ENCODE assay signal across 8 cellular contexts in the genomic region with DNA sequence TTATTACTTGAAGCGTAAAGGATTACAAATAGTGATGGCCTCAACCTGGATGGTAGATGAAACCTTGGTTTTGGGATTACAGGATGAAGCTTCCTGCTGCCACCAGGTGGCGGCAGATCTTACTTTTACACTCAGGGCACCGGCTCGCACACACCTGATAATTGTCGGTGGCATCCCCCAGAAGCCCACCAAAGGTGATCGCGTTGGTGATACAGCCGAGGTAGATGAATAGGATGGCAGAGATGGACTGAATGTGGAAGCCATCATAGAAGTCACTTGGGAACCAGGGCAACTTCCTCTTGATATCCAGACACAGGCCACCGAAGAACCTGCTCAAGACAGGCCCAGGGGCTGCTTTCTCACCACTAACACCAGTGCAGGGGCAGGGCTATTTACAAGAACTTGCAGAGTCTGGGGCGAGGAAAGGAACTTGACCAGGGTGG. TPM values are rescaled to one million over a fixed set of nuclear protein-coding genes. Genes with fewer than 3 reads are reported as not detected.
A peak's percentile ranks its signal among the peaks of the same experiment; 100 is the strongest.
DNase-seq lines count a peak whose midpoint lies in the region; ATAC-seq and TF ChIP-seq lines count a peak whose summit lies in the region.

No MANE protein-coding gene starts in this region.

- ATAC-seq in SK-N-SH treated with all-trans-retinoic acid at 6 μM for 48 hours = peak; percentile 90
- peak; percentile 50 to 64 for ATAC-seq in right cardiac atrium
- no peak for ATAC-seq in HG03159 (IDR thresholded peaks at IDR 0.05; ENCODE audit: unreplicated experiment)

- H3K36me3 ChIP-seq in MG63 = no peaks in the 10 kb centered on the region

- DNase-seq in DMS114 treated with DMSO at 0.1 percent for 48 hours (lab: John Stamatoyannopoulos, UW; ENCODE audit: unreplicated experiment) (peak; percentile 12), HL-60 (ENCODE audit: low read depth in 1 of 2, low spot score in 1 of 2) (peak; percentile 13 to 21), right cardiac atrium (peak; percentile 40 to 78 (median 67)), MG63 (no peak)
- peak; percentile 15 for DNase-seq in activated naive CD8-positive, alpha-beta T cell treated with anti-CD3 and anti-CD28 coated beads, Interleukin-2, amount 50 U/mL, for 16 hours (ENCODE audit: low read depth, low spot score)
- DNase-seq in stimulated activated CD4-positive, alpha-beta T cell treated with anti-CD3 and anti-CD28 coated beads, Interleukin-12 subunit alpha, Interleukin-12 subunit beta, amount 100 ng/mL, for 48 hours (ENCODE audit: low read depth in 2 of 3, low spot score in 1 of 3) = peak; percentile 15 to 42 (median 35)

- peaks cover 1% of the 10 kb centered on the region for H3K4me1 ChIP-seq in right cardiac atrium (ENCODE audit: control insufficient read depth, insufficient read depth, low read length)

- TF ChIP-seq CTCF in HL-60 (IDR thresholded peaks at IDR 0.05; ENCODE audit: insufficient read depth, low read length) = peak; percentile 69

- no peaks in the 10 kb centered on the region for H3K9me3 ChIP-seq in right cardiac atrium (ENCODE audit: control insufficient read depth, low read length)
- no peaks in the 10 kb centered on the region for H3K9me3 ChIP-seq in MG63

- H3K27me3 ChIP-seq in HL-60 (ENCODE audit: insufficient read depth, poor library complexity, severe bottlenecking) (no peaks in the 10 kb centered on the region), right cardiac atrium (ENCODE audit: control insufficient read depth, insufficient read depth) (no peaks in the 10 kb centered on the region), MG63 (no peaks in the 10 kb centered on the region)

- H3K4me3 ChIP-seq in HL-60 (replicated peaks; ENCODE audit: insufficient read depth, low read length) (no peak overlapping the region), right cardiac atrium (ENCODE audit: low read length) (no peak overlapping the region), MG63 (no peak overlapping the region)

- 32% methylated on average over 10 of the region's 10 CpGs for WGBS in right cardiac atrium

- no peak overlapping the region for H3K27ac ChIP-seq in HL-60 (replicated peaks)
- no peak overlapping the region for H3K27ac ChIP-seq in right cardiac atrium (ENCODE audit: low read length)

- intact Hi-C loops in right cardiac atrium (cut with DNase I) = loop anchor here in 3 of 4 donors (5.0 to 10.0 kb wide), 3 partner anchors 82 to 87 kb away; no protein-coding TSS in a partner anchor

TF ChIP-seq in SK-N-SH treated with all-trans-retinoic acid at 6 μM for 48 hours, 23 proteins besides CTCF, POLR2A, EP300 and RAD21:
- TF ChIP-seq, protein P1, sequence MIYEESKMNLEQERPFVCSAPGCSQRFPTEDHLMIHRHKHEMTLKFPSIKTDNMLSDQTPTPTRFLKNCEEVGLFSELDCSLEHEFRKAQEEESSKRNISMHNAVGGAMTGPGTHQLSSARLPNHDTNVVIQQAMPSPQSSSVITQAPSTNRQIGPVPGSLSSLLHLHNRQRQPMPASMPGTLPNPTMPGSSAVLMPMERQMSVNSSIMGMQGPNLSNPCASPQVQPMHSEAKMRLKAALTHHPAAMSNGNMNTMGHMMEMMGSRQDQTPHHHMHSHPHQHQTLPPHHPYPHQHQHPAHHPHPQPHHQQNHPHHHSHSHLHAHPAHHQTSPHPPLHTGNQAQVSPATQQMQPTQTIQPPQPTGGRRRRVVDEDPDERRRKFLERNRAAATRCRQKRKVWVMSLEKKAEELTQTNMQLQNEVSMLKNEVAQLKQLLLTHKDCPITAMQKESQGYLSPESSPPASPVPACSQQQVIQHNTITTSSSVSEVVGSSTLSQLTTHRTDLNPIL (CRISPR knock-in tag; IDR thresholded peaks at IDR 0.05; ENCODE audit: low read depth) = no peak
- no peak for TF ChIP-seq ZNF70 (CRISPR knock-in tag; IDR thresholded peaks at IDR 0.05)
- no peak for TF ChIP-seq RARB (CRISPR knock-in tag; IDR thresholded peaks at IDR 0.05)
- TF ChIP-seq CSDC2 (CRISPR knock-in tag; IDR thresholded peaks at IDR 0.05) = no peak
- TF ChIP-seq TCF4 (CRISPR knock-in tag; IDR thresholded peaks at IDR 0.05; ENCODE audit: borderline replicate concordance) = no peak
- no peak for TF ChIP-seq ZFP3 (CRISPR knock-in tag; IDR thresholded peaks at IDR 0.05)
- no peak for TF ChIP-seq ZFP30 (CRISPR knock-in tag; IDR thresholded peaks at IDR 0.05)
- TF ChIP-seq, protein P2, sequence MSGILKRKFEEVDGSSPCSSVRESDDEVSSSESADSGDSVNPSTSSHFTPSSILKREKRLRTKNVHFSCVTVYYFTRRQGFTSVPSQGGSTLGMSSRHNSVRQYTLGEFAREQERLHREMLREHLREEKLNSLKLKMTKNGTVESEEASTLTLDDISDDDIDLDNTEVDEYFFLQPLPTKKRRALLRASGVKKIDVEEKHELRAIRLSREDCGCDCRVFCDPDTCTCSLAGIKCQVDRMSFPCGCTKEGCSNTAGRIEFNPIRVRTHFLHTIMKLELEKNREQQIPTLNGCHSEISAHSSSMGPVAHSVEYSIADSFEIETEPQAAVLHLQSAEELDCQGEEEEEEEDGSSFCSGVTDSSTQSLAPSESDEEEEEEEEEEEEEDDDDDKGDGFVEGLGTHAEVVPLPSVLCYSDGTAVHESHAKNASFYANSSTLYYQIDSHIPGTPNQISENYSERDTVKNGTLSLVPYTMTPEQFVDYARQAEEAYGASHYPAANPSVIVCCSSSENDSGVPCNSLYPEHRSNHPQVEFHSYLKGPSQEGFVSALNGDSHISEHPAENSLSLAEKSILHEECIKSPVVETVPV (CRISPR knock-in tag; IDR thresholded peaks at IDR 0.05) = no peak
- TF ChIP-seq ZC3H10 (CRISPR knock-in tag; IDR thresholded peaks at IDR 0.05) = no peak
- no peak for TF ChIP-seq PPARA (CRISPR knock-in tag; IDR thresholded peaks at IDR 0.05; ENCODE audit: borderline replicate concordance)
- TF ChIP-seq ZNF8 (CRISPR knock-in tag; IDR thresholded peaks at IDR 0.05) = no peak
- TF ChIP-seq, protein P3, sequence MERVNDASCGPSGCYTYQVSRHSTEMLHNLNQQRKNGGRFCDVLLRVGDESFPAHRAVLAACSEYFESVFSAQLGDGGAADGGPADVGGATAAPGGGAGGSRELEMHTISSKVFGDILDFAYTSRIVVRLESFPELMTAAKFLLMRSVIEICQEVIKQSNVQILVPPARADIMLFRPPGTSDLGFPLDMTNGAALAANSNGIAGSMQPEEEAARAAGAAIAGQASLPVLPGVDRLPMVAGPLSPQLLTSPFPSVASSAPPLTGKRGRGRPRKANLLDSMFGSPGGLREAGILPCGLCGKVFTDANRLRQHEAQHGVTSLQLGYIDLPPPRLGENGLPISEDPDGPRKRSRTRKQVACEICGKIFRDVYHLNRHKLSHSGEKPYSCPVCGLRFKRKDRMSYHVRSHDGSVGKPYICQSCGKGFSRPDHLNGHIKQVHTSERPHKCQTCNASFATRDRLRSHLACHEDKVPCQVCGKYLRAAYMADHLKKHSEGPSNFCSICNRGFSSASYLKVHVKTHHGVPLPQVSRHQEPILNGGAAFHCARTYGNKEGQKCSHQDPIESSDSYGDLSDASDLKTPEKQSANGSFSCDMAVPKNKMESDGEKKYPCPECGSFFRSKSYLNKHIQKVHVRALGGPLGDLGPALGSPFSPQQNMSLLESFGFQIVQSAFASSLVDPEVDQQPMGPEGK (CRISPR knock-in tag; IDR thresholded peaks at IDR 0.05; ENCODE audit: borderline replicate concordance) = no peak
- TF ChIP-seq ISL1 (CRISPR knock-in tag; IDR thresholded peaks at IDR 0.05) = no peak
- TF ChIP-seq ESRRG (CRISPR knock-in tag; IDR thresholded peaks at IDR 0.05) = no peak
- no peak for TF ChIP-seq SNAI2 (CRISPR knock-in tag; IDR thresholded peaks at IDR 0.05)
- no peak for TF ChIP-seq OSR1 (CRISPR knock-in tag; IDR thresholded peaks at IDR 0.05)
- no peak for TF ChIP-seq ARNTL (CRISPR knock-in tag; IDR thresholded peaks at IDR 0.05; ENCODE audit: borderline replicate concordance, low read depth)
- TF ChIP-seq TOX (CRISPR knock-in tag; IDR thresholded peaks at IDR 0.05; ENCODE audit: borderline replicate concordance) = no peak
- no peak for TF ChIP-seq GLIS3 (CRISPR knock-in tag; IDR thresholded peaks at IDR 0.05)
- TF ChIP-seq, protein P4, sequence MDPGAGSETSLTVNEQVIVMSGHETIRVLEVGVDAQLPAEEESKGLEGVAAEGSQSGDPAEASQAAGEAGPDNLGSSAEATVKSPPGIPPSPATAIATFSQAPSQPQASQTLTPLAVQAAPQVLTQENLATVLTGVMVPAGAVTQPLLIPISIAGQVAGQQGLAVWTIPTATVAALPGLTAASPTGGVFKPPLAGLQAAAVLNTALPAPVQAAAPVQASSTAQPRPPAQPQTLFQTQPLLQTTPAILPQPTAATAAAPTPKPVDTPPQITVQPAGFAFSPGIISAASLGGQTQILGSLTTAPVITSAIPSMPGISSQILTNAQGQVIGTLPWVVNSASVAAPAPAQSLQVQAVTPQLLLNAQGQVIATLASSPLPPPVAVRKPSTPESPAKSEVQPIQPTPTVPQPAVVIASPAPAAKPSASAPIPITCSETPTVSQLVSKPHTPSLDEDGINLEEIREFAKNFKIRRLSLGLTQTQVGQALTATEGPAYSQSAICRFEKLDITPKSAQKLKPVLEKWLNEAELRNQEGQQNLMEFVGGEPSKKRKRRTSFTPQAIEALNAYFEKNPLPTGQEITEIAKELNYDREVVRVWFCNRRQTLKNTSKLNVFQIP (CRISPR knock-in tag; IDR thresholded peaks at IDR 0.05; ENCODE audit: borderline replicate concordance, low read depth) = no peak

RNA-seq across cellular contexts. Expression of a gene that starts 51.8 kb away (rescaled TPM):
- 10 to 100 TPM in 2 of 4 donors, 1 to 10 TPM in 2; 6.7 to 18.0 (median 9.5) TPM for total RNA-seq in right cardiac atrium
- 8.7 TPM for polyA plus RNA-seq in right cardiac atrium
- 445 and 448 TPM in 2 replicates for total RNA-seq in MG63 (2014; rRNA removed; shearing (Covaris generic); ENCODE audit: low replicate concordance)

Comparison
In these comparisons a context has a peak if more than half of its experiments do, and no peak if none do; other contexts are left out.
1. RNA of a gene that starts 51.8 kb away (total RNA-seq): 445 to 448 TPM in MG63; 6.7 to 18.0 TPM in right cardiac atrium; every median in the first group is over 10 times any median in the second.